In the genomic region with DNA sequence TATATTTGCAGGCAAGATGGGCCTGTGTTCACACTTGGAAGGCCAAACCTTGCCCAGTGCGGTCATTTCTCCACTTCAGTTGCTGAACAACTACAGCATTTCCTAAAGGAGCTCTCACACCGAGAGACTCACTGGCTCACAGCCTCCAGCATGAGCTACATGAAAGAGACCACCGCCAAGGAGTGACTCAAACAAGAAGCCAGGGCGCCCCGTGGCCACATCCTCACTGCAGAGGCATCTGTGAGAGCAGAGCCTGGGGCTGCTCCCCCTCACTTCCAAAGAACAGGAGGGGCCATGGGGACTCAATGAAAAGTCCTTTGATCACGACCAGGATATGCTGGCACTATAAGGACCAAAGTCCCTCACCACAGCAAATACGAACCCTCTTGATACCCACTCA, we compare ENCODE assay signal across 10 cellular contexts. TPM values are rescaled to one million over a fixed set of nuclear protein-coding genes. Genes with fewer than 3 reads are reported as not detected.
DNase-seq lines count a peak whose midpoint lies in the region; ATAC-seq and TF ChIP-seq lines count a peak whose summit lies in the region.
"Had no signal": no experiment of that assay in that cellular context is flagged by ENCODE, and none has a peak within 500 bp of the region (broad histone marks: within the 10 kb centered on the region; RNA-seq: fewer than 3 reads in every experiment).

No MANE protein-coding gene starts in this region.

- peaks cover 7% of the 10 kb centered on the region for H4K20me1 ChIP-seq in DND-41 (ENCODE audit: insufficient read depth, low read length)

- H3K79me2 ChIP-seq in DND-41 (ENCODE audit: insufficient read depth, low read length) = no peaks in the 10 kb centered on the region

- DNase-seq in DND-41 (peak; percentile 97), NB4 (ENCODE audit: low read depth) (peak; percentile 35), GF-D8 (lab: John Stamatoyannopoulos, UW) (no peak), posterior vena cava (ENCODE audit: low spot score) (no peak), NCI-H2107 (lab: John Stamatoyannopoulos, UW) (no peak)
- peak; percentile 72 for DNase-seq in activated effector memory CD4-positive, alpha-beta T cell treated with Interleukin-2 at 50 U/mL for 16 hours
- DNase-seq in stimulated activated CD4-positive, alpha-beta T cell treated with anti-CD3 and anti-CD28 coated beads, Interleukin-15, amount 100 ng/mL, for 1 hour (ENCODE audit: low read depth in 1 of 2, low spot score in 1 of 2) = peak; percentile 16 to 51
- DNase-seq: left ventricle myocardium superior had no signal

- TF ChIP-seq CTCF in DND-41 (IDR thresholded peaks at IDR 0.05; ENCODE audit: borderline replicate concordance, extremely low read depth, low read length, poor library complexity, severe bottlenecking) (no peak), NB4 (IDR thresholded peaks at IDR 0.05; ENCODE audit: low read depth, low read length) (no peak)

- H3K4me1 ChIP-seq in DND-41 (ENCODE audit: insufficient read depth, low read length) = peaks cover 73% of the 10 kb centered on the region
- H3K4me1 ChIP-seq: ascending aorta had no signal

- no peaks in the 10 kb centered on the region for H3K36me3 ChIP-seq in DND-41 (ENCODE audit: insufficient read depth, low read length)
- H3K36me3 ChIP-seq: ascending aorta had no signal

- intact Hi-C loops in posterior vena cava (cut with DNase I) = no loop called here

- no peaks in the 10 kb centered on the region for H3K9me3 ChIP-seq in DND-41 (ENCODE audit: insufficient read depth, low read length, severe bottlenecking)
- H3K9me3 ChIP-seq: ascending aorta had no signal

- peak overlapping the region in 1 of 2 experiments; percentile 35; a peak in 2 of 4 replicates for H3K4me3 ChIP-seq in DND-41 (ENCODE audit: low read depth in 1 of 2, low read length in 2 of 2)
- no peak overlapping the region for H3K4me3 ChIP-seq in NB4 (ENCODE audit: low read depth, low read length)
- H3K4me3 ChIP-seq: ascending aorta had no signal

- TF ChIP-seq POLR2A in NB4 (IDR thresholded peaks at IDR 0.05; ENCODE audit: extremely low read depth, insufficient read length) = no peak

- H3K4me2 ChIP-seq in DND-41 (ENCODE audit: insufficient read depth, low read length) = peak overlapping the region; percentile 65

- H3K27ac ChIP-seq in DND-41 (ENCODE audit: low read length) = peak overlapping the region; percentile 68
- H3K27ac ChIP-seq: ascending aorta had no signal

- ATAC-seq in DND-41 (ENCODE audit: insufficient read depth, low read depth) = peak; percentile 95
- no peak for ATAC-seq in GM21390 (IDR thresholded peaks at IDR 0.05; ENCODE audit: unreplicated experiment)
- ATAC-seq: left ventricle myocardium superior had no signal

- H3K9ac ChIP-seq in DND-41 (ENCODE audit: low read depth, low read length) = 0 out of 2 replicates have a peak overlapping the region, but pooled peaks have one; percentile 29

- no peak overlapping the region for H2AFZ ChIP-seq in DND-41 (ENCODE audit: low read depth, low read length)

- no peaks in the 10 kb centered on the region for H3K27me3 ChIP-seq in DND-41 (ENCODE audit: insufficient read depth, low read length, poor library complexity)
- H3K27me3 ChIP-seq: ascending aorta had no signal

RNA-seq across cellular contexts. Expression of a gene that starts 50.0 kb away (rescaled TPM):
- under 1 TPM; 0.19 to 0.24 TPM for total RNA-seq in posterior vena cava
- total RNA-seq: ascending aorta had no signal

Comparison
In these comparisons a context has a peak if more than half of its experiments do, and no peak if none do; other contexts are left out.
1. DNase-seq: peak in DND-41 (single experiment), NB4 (single experiment), activated effector memory CD4-positive, alpha-beta T cell treated with Interleukin-2 at 50 U/mL for 16 hours (single experiment) and stimulated activated CD4-positive, alpha-beta T cell treated with anti-CD3 and anti-CD28 coated beads, Interleukin-15, amount 100 ng/mL, for 1 hour (2 of 2); none in GF-D8 (single experiment), posterior vena cava (single experiment) and NCI-H2107 (single experiment).